ENCODE assay signal across 8 cellular contexts in the genomic region with DNA sequence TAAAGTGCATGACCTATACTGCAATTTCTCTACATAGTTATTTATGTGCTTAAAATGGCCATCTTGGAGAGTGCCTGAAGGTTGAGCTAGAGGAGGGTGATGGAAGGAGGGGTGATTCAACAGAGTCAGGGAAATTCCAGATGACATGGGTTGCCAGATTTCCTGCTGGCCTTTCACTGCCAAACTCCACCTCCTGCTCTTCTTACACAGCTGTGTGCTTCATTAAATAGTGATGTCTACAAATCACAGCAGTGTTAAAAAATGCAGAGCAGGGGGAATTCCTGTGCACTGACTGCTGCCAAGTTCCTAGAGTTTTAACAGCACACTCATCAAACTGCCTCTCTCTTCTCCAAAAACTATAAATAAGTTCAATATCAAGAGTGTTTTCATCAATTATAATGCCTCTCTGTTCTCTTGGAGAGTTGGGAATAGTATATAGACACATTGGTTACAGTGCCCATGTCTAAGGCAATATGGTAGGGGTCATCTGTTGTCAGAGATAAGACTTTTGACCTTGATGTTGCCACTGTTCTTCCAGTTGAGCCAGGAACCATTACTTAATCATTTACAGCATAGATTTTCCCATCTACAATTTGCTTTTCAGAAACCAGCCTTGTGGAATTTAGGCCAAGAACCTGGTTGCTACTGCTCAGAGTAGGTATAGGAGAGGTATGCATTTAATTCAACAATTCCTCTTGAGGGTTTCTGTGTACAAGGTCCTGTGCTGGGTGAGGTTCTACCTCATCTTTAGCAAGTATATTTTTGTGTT.
DNase-seq lines count a peak whose midpoint lies in the region; ATAC-seq and TF ChIP-seq lines count a peak whose summit lies in the region.

No MANE protein-coding gene starts in this region.

- DNase-seq in chondrocyte (ENCODE audit: low spot score), result no peak
- peak; percentile 95 for DNase-seq in non-pigmented ciliary epithelial cell (ENCODE audit: low read depth)
- no peak for DNase-seq in ecto neural progenitor cell (ENCODE audit: low spot score)
- DNase-seq in NCI-H748 (lab: John Stamatoyannopoulos, UW; ENCODE audit: unreplicated experiment), result no peak
- DNase-seq in NCI-H524 treated with DMSO at 0.1 percent for 48 hours (lab: John Stamatoyannopoulos, UW), result no peak

- no peaks in the 10 kb centered on the region for H3K9me3 Mint-ChIP-seq in chondrocyte (ENCODE audit: low read depth)

- no peaks in the 10 kb centered on the region for H3K27me3 Mint-ChIP-seq in chondrocyte (ENCODE audit: low read depth)

- peak overlapping the region; percentile 72 for H3K27ac Mint-ChIP-seq in chondrocyte (ENCODE audit: unreplicated experiment)

- H3K4me3 Mint-ChIP-seq in chondrocyte (ENCODE audit: unreplicated experiment), result no peak overlapping the region

- H3K4me1 Mint-ChIP-seq in chondrocyte (ENCODE audit: low read depth), result peaks cover 28% of the 10 kb centered on the region

- H3K36me3 Mint-ChIP-seq in chondrocyte (ENCODE audit: low read depth), result no peaks in the 10 kb centered on the region

- no peak for TF ChIP-seq CTCF in chondrocyte (IDR thresholded peaks at IDR 0.05)

- ATAC-seq in GM18907 (IDR thresholded peaks at IDR 0.05; ENCODE audit: unreplicated experiment), result peak; percentile 80
- ATAC-seq in HG03575 (IDR thresholded peaks at IDR 0.05; ENCODE audit: extremely low read depth, insufficient number of reproducible peaks, low FRiP score, unreplicated experiment), result peak; percentile 48
- no peak for ATAC-seq in HG02970 (IDR thresholded peaks at IDR 0.05; ENCODE audit: low FRiP score, unreplicated experiment)
